Comparison of ENCODE assay signal across 1 cellular context in genomic region chr11:12802418-12803085, GRCh38.
TF ChIP-seq lines count a peak whose summit lies in the region.

No MANE protein-coding gene starts in this region.

TF ChIP-seq in K562, 482 proteins besides CTCF, POLR2A, EP300 and RAD21 (continued from another document and continues in another):
- no peak for TF ChIP-seq MGA (IDR thresholded peaks at IDR 0.05)
- TF ChIP-seq LCOR (CRISPR knock-in tag; IDR thresholded peaks at IDR 0.05): peak; percentile 74; the same call in 1 of the 2 replicates
- no peak for TF ChIP-seq SRF (CRISPR knock-in tag; IDR thresholded peaks at IDR 0.05)
- TF ChIP-seq TBL1XR1 (IDR thresholded peaks at IDR 0.05; ENCODE audit: low read length in 2 of 2): no peak
- TF ChIP-seq FOXA3 (CRISPR knock-in tag; conservative IDR thresholded peaks at IDR 0.05 in 1 of 2, IDR thresholded peaks at IDR 0.05 in 1 of 2): no peak
- no peak for TF ChIP-seq ZNF780A (CRISPR knock-in tag; IDR thresholded peaks at IDR 0.05)
- TF ChIP-seq SPI1 (IDR thresholded peaks at IDR 0.05; ENCODE audit: borderline replicate concordance, low read depth, low read length): peak; percentile 49; the same call in 1 of the 2 replicates
- no peak for TF ChIP-seq SUPT5H (IDR thresholded peaks at IDR 0.05)
- TF ChIP-seq CSDE1 (IDR thresholded peaks at IDR 0.05): peak in 1 of 2 experiments; percentile 60; a peak in 1 of 4 replicates
- TF ChIP-seq ZNF41 (CRISPR knock-in tag; conservative IDR thresholded peaks at IDR 0.05): no peak
- TF ChIP-seq NFYB (IDR thresholded peaks at IDR 0.05; ENCODE audit: extremely low read depth, insufficient read length): no peak
- no peak for TF ChIP-seq MTA3 (IDR thresholded peaks at IDR 0.05; ENCODE audit: borderline replicate concordance)
- TF ChIP-seq SOX6 (IDR thresholded peaks at IDR 0.05): peak; percentile 93
- TF ChIP-seq ETV5 (CRISPR knock-in tag; IDR thresholded peaks at IDR 0.05; ENCODE audit: low read depth): no peak
- TF ChIP-seq NR2C1 (IDR thresholded peaks at IDR 0.05): no peak
- no peak for TF ChIP-seq NR2C1 (tag; IDR thresholded peaks at IDR 0.05)
- no peak for TF ChIP-seq NUFIP1 (IDR thresholded peaks at IDR 0.05; ENCODE audit: partially characterized antibody)
- TF ChIP-seq HMBOX1 (IDR thresholded peaks at IDR 0.05): peak; percentile 55; the same call in 1 of the 2 replicates
- TF ChIP-seq POLR2H (tag; IDR thresholded peaks at IDR 0.05; ENCODE audit: low read depth): no peak
- TF ChIP-seq KAT8 (IDR thresholded peaks at IDR 0.05; ENCODE audit: low read depth): no peak
- no peak for TF ChIP-seq LEF1 (IDR thresholded peaks at IDR 0.05)
- TF ChIP-seq CGGBP1 (CRISPR knock-in tag; IDR thresholded peaks at IDR 0.05): no peak
- TF ChIP-seq FOXJ2 (tag; IDR thresholded peaks at IDR 0.05): peak; percentile 97
- no peak for TF ChIP-seq TCF3 (CRISPR knock-in tag; IDR thresholded peaks at IDR 0.05)
- no peak for TF ChIP-seq TEAD2 (tag; IDR thresholded peaks at IDR 0.05)
- TF ChIP-seq KDM5B (IDR thresholded peaks at IDR 0.05; ENCODE audit: insufficient replicate concordance, low read depth, low read length): no peak
- peak; percentile 98 for TF ChIP-seq MYNN (IDR thresholded peaks at IDR 0.05)
- TF ChIP-seq MYNN (CRISPR knock-in tag; IDR thresholded peaks at IDR 0.05): no peak
- peak; percentile 89 for TF ChIP-seq CEBPG (CRISPR knock-in tag; IDR thresholded peaks at IDR 0.05)
- TF ChIP-seq CEBPG (tag; conservative IDR thresholded peaks at IDR 0.05 in 1 of 2, IDR thresholded peaks at IDR 0.05 in 1 of 2): peak; percentile 95 to 99
- TF ChIP-seq FOXP4 (CRISPR knock-in tag; IDR thresholded peaks at IDR 0.05; ENCODE audit: borderline replicate concordance): no peak
- TF ChIP-seq BDP1 (IDR thresholded peaks at IDR 0.05; ENCODE audit: insufficient read depth, insufficient read length): no peak
- TF ChIP-seq ZNF584 (CRISPR knock-in tag; IDR thresholded peaks at IDR 0.05; ENCODE audit: low read depth): no peak
- TF ChIP-seq RCOR1 (IDR thresholded peaks at IDR 0.05; ENCODE audit: borderline replicate concordance in 1 of 2, low read depth in 2 of 2, low read length in 2 of 2): peak in 1 of 2 experiments; percentile 57; a peak in 3 of 4 replicates
- TF ChIP-seq DNMT1 (IDR thresholded peaks at IDR 0.05): no peak
- no peak for TF ChIP-seq NR1H2 (CRISPR knock-in tag; IDR thresholded peaks at IDR 0.05)
- 0 out of 4 replicates have a peak, but pooled peaks have one; percentile 14 to 19 for TF ChIP-seq NRF1 (conservative IDR thresholded peaks at IDR 0.05 in 1 of 2, IDR thresholded peaks at IDR 0.05 in 1 of 2)
- peak; percentile 40; the same call in 1 of the 2 replicates for TF ChIP-seq TEAD4 (IDR thresholded peaks at IDR 0.05; ENCODE audit: low read length)
- no peak for TF ChIP-seq TEAD4 (CRISPR knock-in tag; IDR thresholded peaks at IDR 0.05; ENCODE audit: borderline replicate concordance)
- peak; percentile 89 for TF ChIP-seq MXI1 (IDR thresholded peaks at IDR 0.05; ENCODE audit: low read depth, low read length)
- no peak for TF ChIP-seq ZBTB2 (IDR thresholded peaks at IDR 0.05)
- TF ChIP-seq ZBTB17 (CRISPR knock-in tag; IDR thresholded peaks at IDR 0.05): no peak
- TF ChIP-seq SMAD3 (CRISPR knock-in tag; conservative IDR thresholded peaks at IDR 0.05): no peak
- TF ChIP-seq ESRRA (IDR thresholded peaks at IDR 0.05; ENCODE audit: borderline replicate concordance, low read depth): no peak
- no peak for TF ChIP-seq HDAC8 (tag; IDR thresholded peaks at IDR 0.05)
- no peak for TF ChIP-seq ZNF143 (CRISPR knock-in tag; IDR thresholded peaks at IDR 0.05)
- no peak for TF ChIP-seq ARID4B (CRISPR knock-in tag; IDR thresholded peaks at IDR 0.05)
- no peak for TF ChIP-seq ZNF778 (CRISPR knock-in tag; IDR thresholded peaks at IDR 0.05)
